1 cellular context compared by ENCODE assay signal in genomic region chr15:100686021-100686724, GRCh38.
TF ChIP-seq lines count a peak whose summit lies in the region.

No MANE protein-coding gene starts in this region.

TF ChIP-seq in H1, 55 proteins besides CTCF, POLR2A, EP300 and RAD21 (continued from another document):
- TF ChIP-seq SRF (IDR thresholded peaks at IDR 0.05; ENCODE audit: low read depth, low read length): no peak
